In the genomic region with DNA sequence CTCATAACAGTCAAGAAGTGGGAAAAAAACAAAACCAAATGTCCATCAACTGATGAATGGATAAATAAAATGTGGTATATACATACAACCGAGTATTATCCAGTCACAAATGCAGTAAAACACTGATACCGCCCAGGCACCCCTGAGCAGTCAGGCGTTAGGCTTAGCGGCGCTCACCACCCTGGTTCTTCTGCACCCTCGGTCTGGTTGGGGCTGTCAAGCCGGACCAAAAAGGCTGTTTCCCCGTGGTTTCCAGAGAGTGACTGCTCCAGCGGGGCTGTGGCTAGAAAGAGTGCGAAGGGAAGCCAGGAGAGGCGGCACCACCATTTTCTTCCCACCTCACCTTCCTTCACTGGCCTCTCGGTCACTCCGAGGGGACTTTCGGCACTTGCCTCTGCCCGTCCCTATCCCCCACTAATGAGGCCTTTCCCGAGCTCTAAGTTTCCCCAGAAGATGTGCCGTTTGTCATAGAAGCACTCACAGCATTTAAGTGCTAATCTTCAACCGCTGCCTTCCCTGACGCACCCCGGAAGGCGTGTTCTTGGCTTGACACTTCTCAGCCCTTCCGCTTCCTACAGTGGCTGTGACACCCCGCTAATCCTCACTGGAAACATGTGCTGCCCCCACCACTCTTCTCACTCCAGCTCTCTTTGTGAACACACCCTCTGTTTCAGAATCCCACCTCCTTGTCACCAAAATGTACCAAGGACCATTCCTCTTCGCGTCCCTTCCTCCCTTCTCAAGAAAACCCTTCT, we compare ENCODE assay signal across 32 cellular contexts. TPM values are rescaled to one million over a fixed set of nuclear protein-coding genes. Genes with fewer than 3 reads are reported as not detected.
DNase-seq lines count a peak whose midpoint lies in the region; ATAC-seq and TF ChIP-seq lines count a peak whose summit lies in the region.
"Had no signal": no experiment of that assay in that cellular context is flagged by ENCODE, and none has a peak within 500 bp of the region (broad histone marks: within the 10 kb centered on the region; RNA-seq: fewer than 3 reads in every experiment).

No MANE protein-coding gene starts in this region.

- H3K36me3 Mint-ChIP-seq in T-helper 1 cell treated with Interleukin-12 subunit alpha and Interleukin-12 subunit beta and Interleukin-4 antibody, amounts not matched to agents 30 μg/mL and 1 μg/mL, for 36 hours (ENCODE audit: low read depth): peaks cover 18% of the 10 kb centered on the region
- H3K36me3 Mint-ChIP-seq in WTC11: no peaks in the 10 kb centered on the region
- peaks cover 87% of the 10 kb centered on the region for H3K36me3 Mint-ChIP-seq in stimulated activated memory B cell treated with anti-CD40 and anti-IgM and Interleukin-4, amounts not matched to agents 10 μg/mL and 1 μg/mL and 100 μg/mL, for 72 hours
- H3K36me3 Mint-ChIP-seq: natural killer cell had no signal

- intact Hi-C loops in stomach (cut with DNase I; ENCODE audit: low total_unique reads): no loop called here

- H3K4me1 Mint-ChIP-seq in T-helper 1 cell treated with Interleukin-12 subunit alpha and Interleukin-12 subunit beta and Interleukin-4 antibody, amounts not matched to agents 30 μg/mL and 1 μg/mL, for 36 hours (ENCODE audit: low read depth): peaks cover 13% of the 10 kb centered on the region
- peaks cover 20% of the 10 kb centered on the region for H3K4me1 Mint-ChIP-seq in WTC11
- peaks cover 87% of the 10 kb centered on the region for H3K4me1 Mint-ChIP-seq in stimulated activated memory B cell treated with anti-CD40 and anti-IgM and Interleukin-4, amounts not matched to agents 10 μg/mL and 1 μg/mL and 100 μg/mL, for 72 hours

- TF ChIP-seq POLR2A in stomach (IDR thresholded peaks at IDR 0.05): no peak

- no peaks in the 10 kb centered on the region for H3K27me3 Mint-ChIP-seq in T-helper 1 cell treated with Interleukin-12 subunit alpha and Interleukin-12 subunit beta and Interleukin-4 antibody, amounts not matched to agents 30 μg/mL and 1 μg/mL, for 36 hours (ENCODE audit: low read depth)
- H3K27me3 Mint-ChIP-seq in WTC11 (ENCODE audit: low read depth): no peaks in the 10 kb centered on the region; the same call in 1 of the 2 replicates
- H3K27me3 Mint-ChIP-seq in stimulated activated memory B cell treated with anti-CD40 and anti-IgM and Interleukin-4, amounts not matched to agents 10 μg/mL and 1 μg/mL and 100 μg/mL, for 72 hours: no peaks in the 10 kb centered on the region
- H3K27me3 Mint-ChIP-seq: activated CD4-positive, alpha-beta memory T cell treated with anti-CD3 and anti-CD28 coated beads, Interleukin-2, amount 10 ng/mL, durations not matched to agents 7 days and 5 days; CD4-positive, alpha-beta memory T cell had no signal

- H3K9me3 ChIP-seq in iPS-15b (ENCODE audit: control insufficient read depth, insufficient read depth, low read length) (no peaks in the 10 kb centered on the region), stomach (no peaks in the 10 kb centered on the region)
- H3K9me3 ChIP-seq: colonic mucosa, pancreas, upper lobe of right lung had no signal

- ATAC-seq in WTC11: no peak; the same call in 1 of the 2 replicates
- no peak for ATAC-seq in stimulated activated memory B cell treated with anti-CD40 and anti-IgM and Interleukin-4, amounts not matched to agents 10 μg/mL and 1 μg/mL and 100 μg/mL, for 72 hours
- ATAC-seq: natural killer cell, pancreas, SK-N-SH treated with all-trans-retinoic acid at 6 μM for 48 hours, upper lobe of right lung had no signal

- H3K4me3 ChIP-seq in iPS-15b (ENCODE audit: low read depth, low read length): peak overlapping the region; percentile 30
- H3K4me3 ChIP-seq in stomach: no peak overlapping the region
- H3K4me3 ChIP-seq: colonic mucosa, GM23248, pancreas, PC-9, upper lobe of right lung had no signal

- TF ChIP-seq EP300 in stomach (IDR thresholded peaks at IDR 0.05): no peak

- no peaks in the 10 kb centered on the region for H3K27me3 ChIP-seq in iPS-15b (ENCODE audit: control insufficient read depth, insufficient read depth, low read length)
- H3K27me3 ChIP-seq in stomach: no peaks in the 10 kb centered on the region
- H3K27me3 ChIP-seq: colonic mucosa, pancreas, upper lobe of right lung had no signal

- no peaks in the 10 kb centered on the region for H3K9me3 Mint-ChIP-seq in T-helper 1 cell treated with Interleukin-12 subunit alpha and Interleukin-12 subunit beta and Interleukin-4 antibody, amounts not matched to agents 30 μg/mL and 1 μg/mL, for 36 hours
- no peaks in the 10 kb centered on the region for H3K9me3 Mint-ChIP-seq in WTC11
- H3K9me3 Mint-ChIP-seq in stimulated activated memory B cell treated with anti-CD40 and anti-IgM and Interleukin-4, amounts not matched to agents 10 μg/mL and 1 μg/mL and 100 μg/mL, for 72 hours: peaks cover 3% of the 10 kb centered on the region
- H3K9me3 Mint-ChIP-seq: activated CD4-positive, alpha-beta memory T cell treated with anti-CD3 and anti-CD28 coated beads, Interleukin-2, amount 10 ng/mL, durations not matched to agents 7 days and 5 days; natural killer cell had no signal

- CTCF ChIA-PET in WTC11 (lab: Charles Lee): no interaction called here

- no peak overlapping the region for H3K27ac ChIP-seq in stomach
- H3K27ac ChIP-seq: colonic mucosa, GM23248, pancreas, PC-9, upper lobe of right lung had no signal

- no peak overlapping the region for H3K9ac ChIP-seq in iPS-15b (ENCODE audit: low read depth, low read length)
- H3K9ac ChIP-seq: GM23248 had no signal

- H3K36me3 ChIP-seq in iPS-15b (ENCODE audit: control insufficient read depth, insufficient read depth, low read length) (no peaks in the 10 kb centered on the region), stomach (peaks cover 0 to 5% (median 0%) of the 10 kb centered on the region in 4 donors)
- H3K36me3 ChIP-seq: colonic mucosa, pancreas, upper lobe of right lung had no signal

- peak overlapping the region; percentile 53 for H3K27ac Mint-ChIP-seq in T-helper 1 cell treated with Interleukin-12 subunit alpha and Interleukin-12 subunit beta and Interleukin-4 antibody, amounts not matched to agents 30 μg/mL and 1 μg/mL, for 36 hours
- peak overlapping the region; percentile 54 for H3K27ac Mint-ChIP-seq in WTC11
- peak overlapping the region; percentile 78 for H3K27ac Mint-ChIP-seq in stimulated activated memory B cell treated with anti-CD40 and anti-IgM and Interleukin-4, amounts not matched to agents 10 μg/mL and 1 μg/mL and 100 μg/mL, for 72 hours
- H3K27ac Mint-ChIP-seq: activated CD4-positive, alpha-beta memory T cell treated with anti-CD3 and anti-CD28 coated beads, Interleukin-2, amount 10 ng/mL, durations not matched to agents 7 days and 5 days; activated naive CD4-positive, alpha-beta T cell treated with anti-CD3 and anti-CD28 coated beads for 36 hours; activated T-helper 1 cell treated with anti-CD3 and anti-CD28 coated beads, Interleukin-12 subunit alpha, Interleukin-12 subunit beta, Interleukin-2, Interleukin-4 antibody, amounts not matched to agents 30 ng/mL and 10 ng/mL and 1 ng/mL, durations not matched to agents 14 hours and 24 hours and 36 hours; natural killer cell had no signal

- TF ChIP-seq CTCF in WTC11 (IDR thresholded peaks at IDR 0.05) (no peak), stomach (IDR thresholded peaks at IDR 0.05) (no peak)

- POLR2A ChIA-PET in WTC11 (lab: Charles Lee): no interaction called here

- no peak for DNase-seq in T-helper 1 cell
- DNase-seq in WTC11 (ENCODE audit: low spot score): peak; percentile 17
- no peak for DNase-seq in GF-D8 (lab: John Stamatoyannopoulos, UW)
- DNase-seq in stomach: no peak
- DNase-seq in activated CD4-positive, alpha-beta T cell treated with anti-CD3 and anti-CD28 coated beads for 48 hours: no peak
- DNase-seq: 8988T; activated CD4-positive, alpha-beta memory T cell treated with anti-CD3 and anti-CD28 coated beads, Interleukin-2, amount 10 ng/mL, durations not matched to agents 7 days and 5 days; activated CD4-positive, alpha-beta T cell treated with anti-CD3 and anti-CD28 coated beads for 1 hour; activated CD8-positive, alpha-beta memory T cell treated with anti-CD3 and anti-CD28 coated beads, Interleukin-2, amount 50 U/mL, for 4 hours; activated naive CD4-positive, alpha-beta T cell treated with anti-CD3 and anti-CD28 coated beads for 36 hours; amygdala; CD4-positive, alpha-beta memory T cell; colonic mucosa; effector memory CD4-positive, alpha-beta T cell; GM23248; Karpas-422; kidney glomerular epithelial cell; natural killer cell; NCI-H1417 treated with DMSO at 0.1 percent for 48 hours; NCI-H2029 treated with DMSO at 0.1 percent for 48 hours; NCI-H226; NCI-H526 treated with DMSO at 0.1 percent for 48 hours; pancreas; PC-9; stimulated activated naive CD4-positive, alpha-beta T cell treated with Interleukin-2 at 50 U/mL for 16 hours; T-helper 2 cell; upper lobe of right lung had no signal

- no peaks in the 10 kb centered on the region for H3K4me1 ChIP-seq in iPS-15b (ENCODE audit: control insufficient read depth, insufficient read depth, low read length)
- peaks cover 0 to 19% (median 8%) of the 10 kb centered on the region in 4 donors for H3K4me1 ChIP-seq in stomach
- H3K4me1 ChIP-seq: colonic mucosa, pancreas had no signal

- no peak overlapping the region for H3K4me3 Mint-ChIP-seq in T-helper 1 cell treated with Interleukin-12 subunit alpha and Interleukin-12 subunit beta and Interleukin-4 antibody, amounts not matched to agents 30 μg/mL and 1 μg/mL, for 36 hours
- no peak overlapping the region for H3K4me3 Mint-ChIP-seq in WTC11
- no peak overlapping the region for H3K4me3 Mint-ChIP-seq in stimulated activated memory B cell treated with anti-CD40 and anti-IgM and Interleukin-4, amounts not matched to agents 10 μg/mL and 1 μg/mL and 100 μg/mL, for 72 hours
- H3K4me3 Mint-ChIP-seq: activated CD4-positive, alpha-beta memory T cell treated with anti-CD3 and anti-CD28 coated beads, Interleukin-2, amount 10 ng/mL, durations not matched to agents 7 days and 5 days; activated naive CD4-positive, alpha-beta T cell treated with anti-CD3 and anti-CD28 coated beads for 36 hours; activated T-helper 1 cell treated with anti-CD3 and anti-CD28 coated beads, Interleukin-12 subunit alpha, Interleukin-12 subunit beta, Interleukin-2, Interleukin-4 antibody, amounts not matched to agents 30 ng/mL and 10 ng/mL and 1 ng/mL, durations not matched to agents 14 hours and 24 hours and 36 hours; CD4-positive, alpha-beta memory T cell; natural killer cell had no signal

- 91 to 95% (median 93%) methylated on average over 25 of the region's 25 CpGs for WGBS in stomach, 5 donors

TF ChIP-seq in WTC11, 78 proteins besides CTCF, POLR2A, EP300 and RAD21 (continues in another document):
- no peak for TF ChIP-seq CBFB (CRISPR knock-in tag; IDR thresholded peaks at IDR 0.05; ENCODE audit: low read depth)
- TF ChIP-seq GABPB1 (CRISPR knock-in tag; IDR thresholded peaks at IDR 0.05): no peak

RNA-seq across cellular contexts. Expression of gene FCHSD2, which starts 42.4 kb away (rescaled TPM):
- 8.4 to 10.1 TPM (median 8.8 TPM) in 3 replicates for total RNA-seq in WTC11 (2021)
- 10 to 100 TPM; 11.6 to 64.3 (median 21.8) TPM for total RNA-seq in stomach
- polyA plus RNA-seq in stomach: 1 to 10 TPM; 5.7 to 9.8 (median 9.6) TPM
